8 cellular contexts compared by ENCODE assay signal in genomic region chrX:106611323-106611681, GRCh38. TPM values are rescaled to one million over a fixed set of nuclear protein-coding genes. Genes with fewer than 3 reads are reported as not detected.
DNase-seq lines count a peak whose midpoint lies in the region; ATAC-seq and TF ChIP-seq lines count a peak whose summit lies in the region.

No MANE protein-coding gene starts in this region.

- no peaks in the 10 kb centered on the region for H3K27me3 Mint-ChIP-seq in CD8-positive, alpha-beta T cell (ENCODE audit: low read depth)
- peaks cover 5% of the 10 kb centered on the region for H3K27me3 Mint-ChIP-seq in GM23338 (ENCODE audit: insufficient read depth, low read depth, poor library complexity)

- WGBS in right cardiac atrium, result 8% methylated on average over 1 of the region's 1 CpG

- no peak for TF ChIP-seq CTCF in CD8-positive, alpha-beta T cell (IDR thresholded peaks at IDR 0.05)
- no peak for TF ChIP-seq CTCF in GM23338 (conservative IDR thresholded peaks at IDR 0.05; ENCODE audit: low read depth in 2 of 2)

- H3K27me3 ChIP-seq in CD8-positive, alpha-beta T cell (ENCODE audit: insufficient read depth, low read length), result no peaks in the 10 kb centered on the region
- H3K27me3 ChIP-seq in GM23338 (ENCODE audit: insufficient read depth) (peaks cover 14% of the 10 kb centered on the region), SJCRH30 (no peaks in the 10 kb centered on the region), right cardiac atrium (ENCODE audit: control insufficient read depth, insufficient read depth) (no peaks in the 10 kb centered on the region), stomach smooth muscle (ENCODE audit: control insufficient read depth in 1 of 2, insufficient read depth in 2 of 2, low read length in 2 of 2) (peaks cover 0 to 6% of the 10 kb centered on the region in 2 donors)

- peak overlapping the region; percentile 94 for H3K4me3 Mint-ChIP-seq in CD8-positive, alpha-beta T cell
- H3K4me3 Mint-ChIP-seq in GM23338, result peak overlapping the region; percentile 71

- peak overlapping the region; percentile 77 for H3K27ac ChIP-seq in CD8-positive, alpha-beta T cell (ENCODE audit: low read depth, low read length)
- H3K27ac ChIP-seq in GM23338 (ENCODE audit: low read depth), result no peak overlapping the region
- no peak overlapping the region for H3K27ac ChIP-seq in SJCRH30
- H3K27ac ChIP-seq in right cardiac atrium (ENCODE audit: low read length), result no peak overlapping the region
- H3K27ac ChIP-seq in stomach smooth muscle (ENCODE audit: low read length), result no peak overlapping the region

- H3K9me3 Mint-ChIP-seq in CD8-positive, alpha-beta T cell, result no peaks in the 10 kb centered on the region
- no peaks in the 10 kb centered on the region for H3K9me3 Mint-ChIP-seq in GM23338

- peaks cover 3% of the 10 kb centered on the region for H3K36me3 Mint-ChIP-seq in CD8-positive, alpha-beta T cell
- H3K36me3 Mint-ChIP-seq in GM23338 (ENCODE audit: low read depth), result no peaks in the 10 kb centered on the region

- no peak overlapping the region; the same call in 1 of the 2 replicates for H3K4me2 ChIP-seq in GM23338

- no peak overlapping the region for H2AFZ ChIP-seq in GM23338

- H3K79me2 ChIP-seq in GM23338 (replicated peaks; ENCODE audit: insufficient read depth), result no peaks in the 10 kb centered on the region

- H3K27ac Mint-ChIP-seq in CD8-positive, alpha-beta T cell, result peak overlapping the region; percentile 93
- no peak overlapping the region for H3K27ac Mint-ChIP-seq in GM23338

- peak overlapping the region in 1 of 2 donors; percentile 51 for H3K9ac ChIP-seq in stomach smooth muscle (ENCODE audit: low read length in 2 of 2)

- H4K20me1 ChIP-seq in GM23338 (replicated peaks; ENCODE audit: insufficient read depth), result no peaks in the 10 kb centered on the region

- no peaks in the 10 kb centered on the region for H3K9me3 ChIP-seq in CD8-positive, alpha-beta T cell (ENCODE audit: low read length)
- H3K9me3 ChIP-seq in SJCRH30 (replicated peaks) (no peaks in the 10 kb centered on the region), right cardiac atrium (ENCODE audit: control insufficient read depth, low read length) (no peaks in the 10 kb centered on the region), stomach smooth muscle (ENCODE audit: control insufficient read depth in 2 of 2, low read length in 2 of 2) (no peaks in the 10 kb centered on the region)

- no peaks in the 10 kb centered on the region for H3K9me2 ChIP-seq in GM23338 (ENCODE audit: insufficient read depth)

- H3F3A ChIP-seq in GM23338 (replicated peaks; ENCODE audit: low read depth), result no peaks in the 10 kb centered on the region

- POLR2A ChIA-PET in CD8-positive, alpha-beta T cell (lab: Charles Lee), result interaction anchor here (1.7 kb wide), 1 partner anchor 11 kb away, joined by 5 read pairs; no protein-coding TSS in a partner anchor

- no peaks in the 10 kb centered on the region for H3K36me3 ChIP-seq in CD8-positive, alpha-beta T cell (ENCODE audit: insufficient read depth, low read length)
- H3K36me3 ChIP-seq in GM23338 (ENCODE audit: insufficient read depth) (no peaks in the 10 kb centered on the region), SJCRH30 (no peaks in the 10 kb centered on the region), stomach smooth muscle (ENCODE audit: control insufficient read depth in 2 of 2, insufficient read depth in 2 of 2, low read length in 2 of 2) (no peaks in the 10 kb centered on the region)

- H3K4me3 ChIP-seq in CD8-positive, alpha-beta T cell (ENCODE audit: low read depth, low read length), result peak overlapping the region; percentile 18
- H3K4me3 ChIP-seq in GM23338 (peak overlapping the region; percentile 67), SJCRH30 (peak overlapping the region; percentile 59), right cardiac atrium (ENCODE audit: low read length) (peak overlapping the region; percentile 43), stomach smooth muscle (ENCODE audit: low read length in 2 of 2) (peak overlapping the region; percentile 70 to 79)

- intact Hi-C loops in CD8-positive, alpha-beta T cell (cut with DNase I, micrococcal nuclease), result loop anchor here (10.0 kb wide), 3 partner anchors 503 to 1483 kb away; partner anchors contain the start of genes ATG4A (in 1 of the 2), PRPS1 (in 1 of the 2), PSMD10 (in 1 of the 2) and RBM41 (in 1 of the 2)
- intact Hi-C loops in right cardiac atrium (cut with DNase I), result no loop called here

- CTCF ChIA-PET in CD8-positive, alpha-beta T cell (lab: Charles Lee), result interaction anchor here (1.1 kb wide), 1 partner anchor 130 kb away, joined by 5 read pairs; no protein-coding TSS in a partner anchor

- peaks cover 35% of the 10 kb centered on the region for H3K4me1 Mint-ChIP-seq in CD8-positive, alpha-beta T cell (ENCODE audit: low read depth)
- peaks cover 24% of the 10 kb centered on the region for H3K4me1 Mint-ChIP-seq in GM23338

- no peak for DNase-seq in CD8-positive, alpha-beta T cell
- no peak for DNase-seq in GM23338 (ENCODE audit: low spot score)
- no peak for DNase-seq in SJCRH30
- no peak for DNase-seq in right cardiac atrium
- DNase-seq in NCI-H1694 treated with DMSO at 0.1 percent for 48 hours (lab: John Stamatoyannopoulos, UW), result no peak
- no peak for DNase-seq in cortex of kidney (lab: John Stamatoyannopoulos, UW)

- no peak for ATAC-seq in CD8-positive, alpha-beta T cell
- no peak for ATAC-seq in GM23338
- ATAC-seq in right cardiac atrium, result peak in 1 of 2 donors; percentile 18
- ATAC-seq in activated CD4-positive, CD25-positive, alpha-beta regulatory T cell treated with anti-CD3 and anti-CD28 coated beads, Interleukin-2, amount 50 U/mL, for 24 hours, result no peak

- peaks cover 8% of the 10 kb centered on the region for H3K4me1 ChIP-seq in CD8-positive, alpha-beta T cell (ENCODE audit: insufficient read depth, low read length)
- H3K4me1 ChIP-seq in GM23338 (ENCODE audit: insufficient read depth) (0 out of 2 replicates have a peak, but pooled peaks cover 5% of the 10 kb centered on the region), SJCRH30 (no peaks in the 10 kb centered on the region), right cardiac atrium (ENCODE audit: control insufficient read depth, insufficient read depth, low read length) (no peaks in the 10 kb centered on the region), stomach smooth muscle (ENCODE audit: control insufficient read depth, insufficient read depth, low read length) (peaks cover 4% of the 10 kb centered on the region)

TF ChIP-seq in GM23338, 12 proteins besides CTCF, POLR2A, EP300 and RAD21 (continues in another document):
- no peak for TF ChIP-seq NANOG (IDR thresholded peaks at IDR 0.05; ENCODE audit: borderline replicate concordance)

RNA-seq across cellular contexts. Expression of gene RADX, which starts 0.5 kb away (rescaled TPM):
- total RNA-seq in CD8-positive, alpha-beta T cell, result 1 to 10 TPM; 8.9 to 9.1 TPM
- total RNA-seq in GM23338 (2014; rRNA removed; shearing (Covaris generic)), result 2.8 and 6.7 TPM in 2 replicates
- polyA plus RNA-seq in GM23338 (2016; fragmentation: Nextera tagmentation; extraction: Ambion mirVana), result 1.7 and 1.9 TPM in 2 replicates
- 3.5 and 4.9 TPM in 2 replicates for total RNA-seq in SJCRH30 (2014; rRNA removed; shearing (Covaris generic))
- 1 to 10 TPM in 3 of 4 donors, under 1 TPM in 1; 0.97 to 1.9 (median 1.6) TPM for total RNA-seq in right cardiac atrium
- polyA plus RNA-seq in right cardiac atrium, result 0.61 TPM

Comparison
In these comparisons a context has a peak if more than half of its experiments do, and no peak if none do; other contexts are left out.
1. H3K4me3 ChIP-seq: peak in every context shown above with its lines; median percentile 74 in stomach smooth muscle; 67 in GM23338; 59 in SJCRH30; 43 in right cardiac atrium; 18 in CD8-positive, alpha-beta T cell.
2. intact Hi-C loops: an anchor here in CD8-positive, alpha-beta T cell (10.0 kb wide); none called in right cardiac atrium.